7 cellular contexts compared by ENCODE assay signal in the genomic region with DNA sequence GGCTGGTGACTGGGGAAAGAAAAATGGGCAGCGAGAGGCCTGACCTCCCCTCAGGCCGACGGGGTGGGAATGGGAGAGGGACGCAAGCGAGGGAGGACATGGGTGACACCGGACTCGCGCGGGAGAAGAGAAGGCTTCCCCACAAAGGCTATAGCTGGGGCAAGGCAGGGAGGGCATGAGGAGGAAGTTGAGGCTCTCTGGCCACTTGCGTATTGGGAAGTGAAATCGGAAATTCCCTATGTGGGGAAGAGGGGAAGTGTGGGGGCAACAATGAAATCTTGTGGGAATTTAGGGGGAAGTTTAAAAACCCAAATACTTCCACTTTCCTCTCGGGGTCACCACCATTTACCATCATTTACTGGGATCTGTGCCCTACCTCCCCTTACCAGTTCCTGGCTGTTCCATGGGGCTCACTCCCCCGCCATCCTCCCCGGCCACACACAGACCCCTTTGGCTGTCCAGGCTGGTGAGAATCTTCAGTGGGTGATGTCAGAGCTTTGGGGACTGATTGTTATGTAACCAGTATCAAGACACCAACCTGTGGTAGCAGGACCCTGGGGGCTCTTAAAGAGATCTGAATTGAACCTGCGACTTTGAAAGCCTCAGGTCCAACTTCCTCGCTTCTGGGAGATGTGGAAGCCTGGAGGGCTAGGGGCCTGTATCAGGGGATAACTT. TPM values are rescaled to one million over a fixed set of nuclear protein-coding genes. Genes with fewer than 3 reads are reported as not detected.
DNase-seq lines count a peak whose midpoint lies in the region; ATAC-seq and TF ChIP-seq lines count a peak whose summit lies in the region.

No MANE protein-coding gene starts in this region.

- TF ChIP-seq POLR2A in Peyer's patch (IDR thresholded peaks at IDR 0.05) (no peak), ovary (IDR thresholded peaks at IDR 0.05) (no peak)

- intact Hi-C loops in ovary (cut with DNase I), result no loop called here

- peaks cover 0 to 5% (median 0%) of the 10 kb centered on the region in 3 donors for H3K36me3 ChIP-seq in Peyer's patch
- no peaks in the 10 kb centered on the region for H3K36me3 ChIP-seq in ovary

- TF ChIP-seq EP300 in ovary (IDR thresholded peaks at IDR 0.05), result no peak

- peaks cover 0 to 54% (median 25%) of the 10 kb centered on the region in 4 donors for H3K4me1 ChIP-seq in Peyer's patch
- H3K4me1 ChIP-seq in ovary (ENCODE audit: insufficient read depth), result peaks cover 12% of the 10 kb centered on the region

- H3K27ac ChIP-seq in Peyer's patch, result peak overlapping the region; percentile 79 to 94 (median 88)
- peak overlapping the region in 1 of 2 donors; percentile 72 for H3K27ac ChIP-seq in ovary

- WGBS in ovary, 3 donors, result 21 to 24% (median 24%) methylated on average over 16 of the region's 16 CpGs

- ATAC-seq in GM21717 (IDR thresholded peaks at IDR 0.05; ENCODE audit: unreplicated experiment) (peak; percentile 8), HG03175 (IDR thresholded peaks at IDR 0.05; ENCODE audit: unreplicated experiment) (no peak)

- TF ChIP-seq CTCF in Peyer's patch (IDR thresholded peaks at IDR 0.05) (no peak), epithelial cell of proximal tubule (conservative IDR thresholded peaks at IDR 0.05; ENCODE audit: low read depth, low read length) (no peak), ovary (IDR thresholded peaks at IDR 0.05) (no peak)

- H3K27me3 ChIP-seq in Peyer's patch (no peaks in the 10 kb centered on the region), ovary (no peaks in the 10 kb centered on the region)

- DNase-seq in Peyer's patch, result no peak
- DNase-seq in epithelial cell of proximal tubule (ENCODE audit: low read depth), result no peak
- DNase-seq in ovary, result no peak
- no peak for DNase-seq in activated CD4-positive, CD25-positive, alpha-beta regulatory T cell (lab: John Stamatoyannopoulos, UW)
- no peak for DNase-seq in AG20443 (ENCODE audit: low spot score)

- no peaks in the 10 kb centered on the region for H3K9me3 ChIP-seq in Peyer's patch
- H3K9me3 ChIP-seq in ovary, result no peaks in the 10 kb centered on the region

- peak overlapping the region; percentile 78 to 81 (median 78) for H3K4me3 ChIP-seq in Peyer's patch
- peak overlapping the region; percentile 95 for H3K4me3 ChIP-seq in epithelial cell of proximal tubule (ENCODE audit: low read depth, low read length)
- peak overlapping the region; percentile 59 for H3K4me3 ChIP-seq in ovary

RNA-seq across cellular contexts. Expression of a gene that starts 0.9 kb away (rescaled TPM):
- total RNA-seq in Peyer's patch (100 to 1,000 TPM in 2 of 4 donors, 10 to 100 TPM in 2; 56.2 to 185 (median 98.6) TPM), epithelial cell of proximal tubule (82.7 and 93.4 TPM in 2 replicates), ovary (10 to 100 TPM; 14.3 to 87.8 (median 42.2) TPM)
- polyA plus RNA-seq in ovary, result 10 to 100 TPM; 14.5 to 14.8 TPM

RNA-seq across cellular contexts. Expression of a gene that starts 34.9 kb away (rescaled TPM):
- 10 to 100 TPM; 25.6 to 78.6 (median 52.1) TPM for total RNA-seq in Peyer's patch
- 4.6 and 8.9 TPM in 2 replicates for total RNA-seq in epithelial cell of proximal tubule
- total RNA-seq in ovary, result 1 to 10 TPM; 2.6 to 9.5 (median 4.0) TPM
- 1 to 10 TPM in 1 of 2 donors, under 1 TPM in 1; 0.35 to 1.9 TPM for polyA plus RNA-seq in ovary

RNA-seq across cellular contexts. Expression of a gene that starts 37.6 kb away (rescaled TPM):
- total RNA-seq in Peyer's patch (10 to 100 TPM; 38.8 to 79.6 (median 66.6) TPM), epithelial cell of proximal tubule (22.4 and 25.8 TPM in 2 replicates), ovary (10 to 100 TPM; 22.2 to 40.1 (median 30.4) TPM)
- polyA plus RNA-seq in ovary, result 10 to 100 TPM in 1 of 2 donors, 1 to 10 TPM in 1; 2.2 to 23.4 TPM

RNA-seq across cellular contexts. Expression of a gene that starts 45.1 kb away (rescaled TPM):
- 10 to 100 TPM; 20.0 to 46.2 (median 22.5) TPM for total RNA-seq in Peyer's patch
- 16.8 and 32.9 TPM in 2 replicates for total RNA-seq in epithelial cell of proximal tubule
- total RNA-seq in ovary, result 10 to 100 TPM in 5 of 7 donors, 1 to 10 TPM in 2; 9.0 to 12.8 (median 12.2) TPM
- 10 to 100 TPM in 1 of 2 donors, 1 to 10 TPM in 1; 8.0 to 16.2 TPM for polyA plus RNA-seq in ovary

RNA-seq across cellular contexts. Expression of a gene that starts 56.3 kb away (rescaled TPM):
- total RNA-seq in Peyer's patch (not detected), epithelial cell of proximal tubule (not detected in 2 replicates), ovary (1 to 10 TPM in 3 of 7 donors, under 1 TPM in 3, not detected in 1; 0.45 to 1.6 (median 0.88) TPM)
- polyA plus RNA-seq in ovary, result under 1 TPM in 1 of 2 donors, not detected in 1; 0.58 TPM
